Comparison of ENCODE assay signal across 19 cellular contexts in genomic region chr13:111469450-111469849, GRCh38.
A peak's percentile ranks its signal among the peaks of the same experiment; 100 is the strongest.
DNase-seq lines count a peak whose midpoint lies in the region; ATAC-seq and TF ChIP-seq lines count a peak whose summit lies in the region.
"Had no signal": no experiment of that assay in that cellular context is flagged by ENCODE, and none has a peak within 500 bp of the region (broad histone marks: within the 10 kb centered on the region; RNA-seq: fewer than 3 reads in every experiment).

No MANE protein-coding gene starts in this region.

- H2BK12ac ChIP-seq in neuronal stem cell (ENCODE audit: low read length), result no peak overlapping the region

- H3K4me2 ChIP-seq in BLaER1 (peak overlapping the region; percentile 73), neuronal stem cell (ENCODE audit: insufficient read depth, low read length, poor library complexity, severe bottlenecking) (no peak overlapping the region)
- peak overlapping the region; percentile 34 to 89 (median 70) for H3K4me2 ChIP-seq in BLaER1 treated with 17β-estradiol and CSF1 and Interleukin-3, amounts not matched to agents 10 nM and 100 nM

- no peak overlapping the region for H3K23ac ChIP-seq in neuronal stem cell (ENCODE audit: low read depth, low read length, poor library complexity)

- H3K36me3 Mint-ChIP-seq in CD8-positive, alpha-beta memory T cell, result no peaks in the 10 kb centered on the region
- no peaks in the 10 kb centered on the region for H3K36me3 Mint-ChIP-seq in activated T-cell treated with anti-CD3 and anti-CD28 coated beads, Interleukin-2, amount 50 U/mL, for 4 hours (ENCODE audit: insufficient read depth)
- H3K36me3 Mint-ChIP-seq: CD14-positive monocyte; CD4-positive, alpha-beta memory T cell; CD4-positive, CD25-positive, alpha-beta regulatory T cell had no signal

- no peak overlapping the region for H4K8ac ChIP-seq in neuronal stem cell (ENCODE audit: low read depth, low read length)

- H2BK120ac ChIP-seq in neuronal stem cell (ENCODE audit: low read depth, low read length), result no peak overlapping the region

- H3K9me3 ChIP-seq in BLaER1, result no peaks in the 10 kb centered on the region; the same call in 1 of the 2 replicates
- peaks cover 0 to 15% (median 5%) of the 10 kb centered on the region in 11 experiments; a peak in 5 of 22 replicates for H3K9me3 ChIP-seq in BLaER1 treated with 17β-estradiol and CSF1 and Interleukin-3, amounts not matched to agents 10 nM and 100 nM (replicated peaks in 1 of 11)
- H3K9me3 ChIP-seq in neuronal stem cell (replicated peaks in 1 of 2; ENCODE audit: control insufficient read depth in 2 of 2, insufficient read depth in 1 of 2, low read depth in 1 of 2, low read length in 2 of 2), result no peaks in the 10 kb centered on the region
- no peaks in the 10 kb centered on the region for H3K9me3 ChIP-seq in sigmoid colon
- H3K9me3 ChIP-seq in CD8-positive, alpha-beta memory T cell (ENCODE audit: low read length), result no peaks in the 10 kb centered on the region
- H3K9me3 ChIP-seq: BE2C, Caco-2 had no signal

- H3K9ac ChIP-seq in BLaER1 (no peak overlapping the region), neuronal stem cell (ENCODE audit: low read depth, low read length, poor library complexity) (no peak overlapping the region)
- no peak overlapping the region for H3K9ac ChIP-seq in BLaER1 treated with 17β-estradiol and CSF1 and Interleukin-3, amounts not matched to agents 10 nM and 100 nM

- no peak overlapping the region for H3K4ac ChIP-seq in neuronal stem cell (ENCODE audit: low read length)

- H4K91ac ChIP-seq in neuronal stem cell (ENCODE audit: low read depth, low read length, poor library complexity), result no peak overlapping the region

- H3K14ac ChIP-seq in neuronal stem cell (ENCODE audit: low read length), result no peak overlapping the region

- H2BK15ac ChIP-seq in neuronal stem cell (ENCODE audit: low read length), result no peak overlapping the region

- H3K36me3 ChIP-seq in BLaER1, result no peaks in the 10 kb centered on the region
- H3K36me3 ChIP-seq in BLaER1 treated with 17β-estradiol and CSF1 and Interleukin-3, amounts not matched to agents 10 nM and 100 nM, result no peaks in the 10 kb centered on the region
- H3K36me3 ChIP-seq in neuronal stem cell (replicated peaks in 1 of 2; ENCODE audit: control insufficient read depth in 2 of 2, insufficient read depth in 2 of 2, low read length in 2 of 2), result no peaks in the 10 kb centered on the region
- H3K36me3 ChIP-seq in sigmoid colon, result no peaks in the 10 kb centered on the region
- no peaks in the 10 kb centered on the region for H3K36me3 ChIP-seq in CD8-positive, alpha-beta memory T cell (ENCODE audit: insufficient read depth, low read length)
- H3K36me3 ChIP-seq: BE2C had no signal

- POLR2A ChIA-PET in CD8-positive, alpha-beta memory T cell (lab: Charles Lee), result no interaction called here

- H3K27ac Mint-ChIP-seq in CD8-positive, alpha-beta memory T cell, result no peak overlapping the region
- H3K27ac Mint-ChIP-seq: CD14-positive monocyte; CD4-positive, alpha-beta memory T cell; CD4-positive, CD25-positive, alpha-beta regulatory T cell had no signal

- peaks cover 1% of the 10 kb centered on the region for H3K79me1 ChIP-seq in neuronal stem cell (ENCODE audit: low read depth, low read length)

- TF ChIP-seq EP300 in sigmoid colon (IDR thresholded peaks at IDR 0.05), result no peak

- no peak for ATAC-seq in activated T-cell treated with anti-CD3 and anti-CD28 coated beads, Interleukin-2, amount 50 U/mL, for 4 hours

- no peak overlapping the region for H2BK5ac ChIP-seq in neuronal stem cell (ENCODE audit: low read length)

- TF ChIP-seq CTCF in sigmoid colon (IDR thresholded peaks at IDR 0.05), result no peak

- H3K18ac ChIP-seq in neuronal stem cell (ENCODE audit: low read length), result no peak overlapping the region

- H3K27me3 Mint-ChIP-seq in CD8-positive, alpha-beta memory T cell, result peaks cover 3 to 8% of the 10 kb centered on the region in 2 donors
- peaks cover 4% of the 10 kb centered on the region for H3K27me3 Mint-ChIP-seq in activated T-cell treated with anti-CD3 and anti-CD28 coated beads, Interleukin-2, amount 50 U/mL, for 4 hours (ENCODE audit: low read depth)

- no peaks in the 10 kb centered on the region for H3K9me3 Mint-ChIP-seq in CD8-positive, alpha-beta memory T cell
- no peaks in the 10 kb centered on the region for H3K9me3 Mint-ChIP-seq in activated T-cell treated with anti-CD3 and anti-CD28 coated beads, Interleukin-2, amount 50 U/mL, for 4 hours

- H3K4me1 ChIP-seq in BLaER1 (peaks cover 48% of the 10 kb centered on the region), neuronal stem cell (ENCODE audit: control insufficient read depth in 2 of 2, insufficient read depth in 1 of 2, low read depth in 1 of 2, low read length in 2 of 2) (no peaks in the 10 kb centered on the region), sigmoid colon (no peaks in the 10 kb centered on the region)
- peaks cover 8 to 60% (median 41%) of the 10 kb centered on the region in 10 experiments for H3K4me1 ChIP-seq in BLaER1 treated with 17β-estradiol and CSF1 and Interleukin-3, amounts not matched to agents 10 nM and 100 nM
- H3K4me1 ChIP-seq in CD8-positive, alpha-beta memory T cell (ENCODE audit: insufficient read depth, low read length), result no peaks in the 10 kb centered on the region
- H3K4me1 ChIP-seq: BE2C, Caco-2 had no signal

- TF ChIP-seq POLR2A in sigmoid colon (IDR thresholded peaks at IDR 0.05), result no peak

- H4K20me1 ChIP-seq in BLaER1, result no peaks in the 10 kb centered on the region
- no peaks in the 10 kb centered on the region; a peak in 1 of 22 replicates for H4K20me1 ChIP-seq in BLaER1 treated with 17β-estradiol and CSF1 and Interleukin-3, amounts not matched to agents 10 nM and 100 nM

- CTCF ChIA-PET in CD8-positive, alpha-beta memory T cell (lab: Charles Lee), result no interaction called here

- no CpG with 5 or more reads among the region's 5 CpGs for WGBS in neuronal stem cell (ENCODE audit: extremely low coverage in 2 of 2, insufficient read length in 2 of 2, insufficient replicate concordance in 1 of 2), 2 donors
- 75 to 87% methylated on average over 5 of the region's 5 CpGs for WGBS in sigmoid colon, 2 donors

- peak overlapping the region; percentile 82 for H2AK5ac ChIP-seq in neuronal stem cell (ENCODE audit: low read depth, low read length)

- H3K27me3 ChIP-seq in BLaER1 (no peaks in the 10 kb centered on the region), neuronal stem cell (ENCODE audit: control insufficient read depth in 3 of 3, insufficient read depth in 3 of 3, low read depth in 1 of 3, low read length in 3 of 3) (peaks cover 0 to 18% (median 0%) of the 10 kb centered on the region in 3 experiments), sigmoid colon (peaks cover 0 to 22% (median 3%) of the 10 kb centered on the region in 3 donors)
- H3K27me3 ChIP-seq in BLaER1 treated with 17β-estradiol and CSF1 and Interleukin-3, amounts not matched to agents 10 nM and 100 nM, result peaks cover 0 to 30% (median 0%) of the 10 kb centered on the region in 11 experiments; a peak in 6 of 22 replicates
- no peaks in the 10 kb centered on the region for H3K27me3 ChIP-seq in CD8-positive, alpha-beta memory T cell (ENCODE audit: insufficient read depth, low read length, poor library complexity, severe bottlenecking)

- H3K4me3 ChIP-seq in BLaER1 (no peak overlapping the region), neuronal stem cell (ENCODE audit: low read length in 2 of 2) (no peak overlapping the region), sigmoid colon (no peak overlapping the region)
- no peak overlapping the region for H3K4me3 ChIP-seq in BLaER1 treated with 17β-estradiol and CSF1 and Interleukin-3, amounts not matched to agents 10 nM and 100 nM
- no peak overlapping the region for H3K4me3 ChIP-seq in CD8-positive, alpha-beta memory T cell (ENCODE audit: low read length)

- no peak overlapping the region; the same call in 1 of the 2 replicates for H3K27ac ChIP-seq in BLaER1
- no peak overlapping the region for H3K27ac ChIP-seq in BLaER1 treated with 17β-estradiol and CSF1 and Interleukin-3, amounts not matched to agents 10 nM and 100 nM
- H3K27ac ChIP-seq in neuronal stem cell (replicated peaks; ENCODE audit: low read length), result no peak overlapping the region
- H3K27ac ChIP-seq in sigmoid colon, result no peak overlapping the region
- H3K27ac ChIP-seq in CD8-positive, alpha-beta memory T cell (ENCODE audit: low read depth, low read length), result no peak overlapping the region

- H3K4me3 Mint-ChIP-seq in CD8-positive, alpha-beta memory T cell, result no peak overlapping the region
- no peak overlapping the region for H3K4me3 Mint-ChIP-seq in activated T-cell treated with anti-CD3 and anti-CD28 coated beads, Interleukin-2, amount 50 U/mL, for 4 hours
- H3K4me3 Mint-ChIP-seq: CD14-positive monocyte; CD4-positive, alpha-beta memory T cell; CD4-positive, CD25-positive, alpha-beta regulatory T cell had no signal

- H2AFZ ChIP-seq in neuronal stem cell (ENCODE audit: low read length), result no peak overlapping the region

- H3K4me1 Mint-ChIP-seq in CD8-positive, alpha-beta memory T cell, result no peaks in the 10 kb centered on the region
- H3K4me1 Mint-ChIP-seq in activated T-cell treated with anti-CD3 and anti-CD28 coated beads, Interleukin-2, amount 50 U/mL, for 4 hours (ENCODE audit: low read depth), result no peaks in the 10 kb centered on the region
- H3K4me1 Mint-ChIP-seq: CD14-positive monocyte; CD4-positive, alpha-beta memory T cell; CD4-positive, CD25-positive, alpha-beta regulatory T cell had no signal

- intact Hi-C loops in sigmoid colon (cut with DNase I), result no loop called here

- DNase-seq in neuronal stem cell (ENCODE audit: low spot score) (no peak), sigmoid colon (peak; percentile 37), KG1 (lab: John Stamatoyannopoulos, UW) (no peak), MV-4-11 (lab: John Stamatoyannopoulos, UW) (no peak)
- DNase-seq in CD8-positive, alpha-beta memory T cell, result no peak
- no peak for DNase-seq in activated T-cell treated with anti-CD3 and anti-CD28 coated beads, Interleukin-2, amount 50 U/mL, for 4 hours
- DNase-seq: 8988T; ACHN; BE2C; C1 segment of cervical spinal cord; Caco-2; Calu3; CD4-positive, alpha-beta memory T cell; CD4-positive, CD25-positive, alpha-beta regulatory T cell; DMS79 treated with DMSO at 0.1 percent for 48 hours; GF-D8 had no signal
